Comparison of ENCODE assay signal across 8 cellular contexts in genomic region chr22:42443240-42444059, GRCh38. TPM values are rescaled to one million over a fixed set of nuclear protein-coding genes. Genes with fewer than 3 reads are reported as not detected.
DNase-seq lines count a peak whose midpoint lies in the region; ATAC-seq and TF ChIP-seq lines count a peak whose summit lies in the region.

No MANE protein-coding gene starts in this region.

- H2AFZ ChIP-seq in SK-N-SH (ENCODE audit: low read depth) = peak overlapping the region; percentile 76; the same call in 1 of the 2 replicates

- H3K9me2 ChIP-seq in SK-N-SH = no peaks in the 10 kb centered on the region

- no peaks in the 10 kb centered on the region for H3K79me2 ChIP-seq in SK-N-SH (ENCODE audit: insufficient read depth)

- no peak for TF ChIP-seq CTCF in GM12864 (IDR thresholded peaks at IDR 0.05; ENCODE audit: low read depth, low read length, missing control alignments)
- no peak for TF ChIP-seq CTCF in SK-N-SH (IDR thresholded peaks at IDR 0.05)
- TF ChIP-seq CTCF in sigmoid colon (IDR thresholded peaks at IDR 0.05) = no peak

- H3K4me3 ChIP-seq in GM12864 (ENCODE audit: low read depth, low read length) = peak overlapping the region; percentile 48; the same call in 1 of the 2 replicates
- 0 out of 4 replicates have a peak overlapping the region, but pooled peaks of 1 of the 2 experiments have one; percentile 34 for H3K4me3 ChIP-seq in SK-N-SH (ENCODE audit: low read depth in 2 of 2, low read length in 1 of 2)
- peak overlapping the region in 3 of 4 donors; percentile 35 to 48 (median 42) for H3K4me3 ChIP-seq in sigmoid colon

- H3K4me2 ChIP-seq in SK-N-SH = peak overlapping the region; percentile 81

- DNase-seq in GM12864 (ENCODE audit: low read depth) (no peak), SK-N-SH (no peak), sigmoid colon (no peak), NCI-H510A treated with DMSO at 0.1 percent for 48 hours (lab: John Stamatoyannopoulos, UW) (no peak), HuH-7.5 (ENCODE audit: low spot score) (no peak), AG20443 (ENCODE audit: low spot score) (no peak)

- no peak for TF ChIP-seq RAD21 in SK-N-SH (IDR thresholded peaks at IDR 0.05; ENCODE audit: low read length)

- POLR2A ChIA-PET in SK-N-SH (lab: Yijun Ruan, JAX) = interaction anchor here (0.9 to 1.5 kb wide), 5 partner anchors 9 to 352 kb away, joined by 3 to 8 read pairs (median 4); partner anchors contain the start of gene NDUFA6

- no peak overlapping the region for H3K9ac ChIP-seq in SK-N-SH

- CTCF ChIA-PET in SK-N-SH (lab: Yijun Ruan, JAX) = interaction anchor here (0.5 to 3.1 kb wide), 30 partner anchors 9 to 466 kb away, joined by 3 to 43 read pairs (median 4); partner anchors contain the start of genes NDUFA6 and NFAM1

- H3K27me3 ChIP-seq in SK-N-SH (ENCODE audit: insufficient read depth) (no peaks in the 10 kb centered on the region), sigmoid colon (no peaks in the 10 kb centered on the region)

- ATAC-seq in esophagus mucosa = peak; percentile 9
- ATAC-seq in GM21390 (IDR thresholded peaks at IDR 0.05; ENCODE audit: unreplicated experiment) = no peak

- H3K27ac ChIP-seq in SK-N-SH (ENCODE audit: low read depth in 2 of 2, low read length in 1 of 2) (peak overlapping the region in 1 of 2 experiments; percentile 76; a peak in 2 of 4 replicates), sigmoid colon (peak overlapping the region; percentile 64 to 78 (median 72))

- TF ChIP-seq EP300 in SK-N-SH (IDR thresholded peaks at IDR 0.05; ENCODE audit: borderline replicate concordance in 1 of 2, low read depth in 1 of 2, low read length in 1 of 2) = no peak
- TF ChIP-seq EP300 in sigmoid colon (IDR thresholded peaks at IDR 0.05) = no peak

- peaks cover 9 to 11% of the 10 kb centered on the region in 2 experiments; a peak in 2 of 4 replicates for H3K4me1 ChIP-seq in SK-N-SH (ENCODE audit: control insufficient read depth in 1 of 2, insufficient read depth in 2 of 2, low read depth in 1 of 2, low read length in 1 of 2)
- H3K4me1 ChIP-seq in sigmoid colon = peaks cover 0 to 17% (median 16%) of the 10 kb centered on the region in 4 donors

- 86% methylated on average over 2 of the region's 6 CpGs for WGBS in SK-N-SH (ENCODE audit: low lambda C conversion rate)
- 42 to 48% methylated on average over 6 of the region's 6 CpGs for WGBS in sigmoid colon, 2 donors

- no peak for TF ChIP-seq POLR2A in sigmoid colon (IDR thresholded peaks at IDR 0.05)

- H3K36me3 ChIP-seq in SK-N-SH (replicated peaks in 1 of 2; ENCODE audit: control insufficient read depth in 1 of 2, insufficient read depth in 2 of 2, low read length in 1 of 2) = no peaks in the 10 kb centered on the region
- no peaks in the 10 kb centered on the region for H3K36me3 ChIP-seq in sigmoid colon

- no peaks in the 10 kb centered on the region for H3F3A ChIP-seq in SK-N-SH (replicated peaks; ENCODE audit: insufficient read depth)

- H3K9me3 ChIP-seq in SK-N-SH = no peaks in the 10 kb centered on the region
- no peaks in the 10 kb centered on the region for H3K9me3 ChIP-seq in sigmoid colon

- H4K20me1 ChIP-seq in SK-N-SH (ENCODE audit: insufficient read depth) = no peaks in the 10 kb centered on the region

- intact Hi-C loops in sigmoid colon (cut with DNase I) = loop anchor here (5.0 kb wide), 1 partner anchor 171 kb away; the partner anchor contains the start of gene TCF20

TF ChIP-seq in SK-N-SH, 30 proteins besides CTCF, POLR2A, EP300 and RAD21:
- no peak for TF ChIP-seq EZH2phosphoT487 (IDR thresholded peaks at IDR 0.05; ENCODE audit: borderline replicate concordance, low read depth)
- TF ChIP-seq ELF1 (IDR thresholded peaks at IDR 0.05) = no peak
- TF ChIP-seq NRF1 (IDR thresholded peaks at IDR 0.05; ENCODE audit: low read depth, low read length) = no peak
- TF ChIP-seq RXRA (IDR thresholded peaks at IDR 0.05; ENCODE audit: borderline replicate concordance, low read depth) = no peak
- TF ChIP-seq MAX (IDR thresholded peaks at IDR 0.05; ENCODE audit: low read depth) = no peak
- TF ChIP-seq MXI1 (IDR thresholded peaks at IDR 0.05; ENCODE audit: low read depth, low read length) = no peak
- TF ChIP-seq SMC3 (IDR thresholded peaks at IDR 0.05; ENCODE audit: low read depth, low read length) = no peak
- no peak for TF ChIP-seq ZBTB33 (IDR thresholded peaks at IDR 0.05; ENCODE audit: borderline replicate concordance, low read depth)
- TF ChIP-seq USF2 (IDR thresholded peaks at IDR 0.05; ENCODE audit: borderline replicate concordance, low read depth, low read length) = no peak
- TF ChIP-seq USF1 (IDR thresholded peaks at IDR 0.05; ENCODE audit: borderline replicate concordance, low read depth) = no peak
- no peak for TF ChIP-seq SIN3A (IDR thresholded peaks at IDR 0.05; ENCODE audit: borderline replicate concordance, low read depth, low read length)
- TF ChIP-seq PBX3 (IDR thresholded peaks at IDR 0.05) = no peak
- TF ChIP-seq CHD2 (IDR thresholded peaks at IDR 0.05; ENCODE audit: low read length, partially characterized antibody) = no peak
- no peak for TF ChIP-seq NFIC (IDR thresholded peaks at IDR 0.05; ENCODE audit: borderline replicate concordance)
- TF ChIP-seq RCOR1 (IDR thresholded peaks at IDR 0.05; ENCODE audit: low read length) = no peak
- TF ChIP-seq RFX5 (IDR thresholded peaks at IDR 0.05; ENCODE audit: low read length) = no peak
- no peak for TF ChIP-seq MEF2A (IDR thresholded peaks at IDR 0.05; ENCODE audit: borderline replicate concordance, low read depth)
- TF ChIP-seq JUND (IDR thresholded peaks at IDR 0.05) = no peak
- no peak for TF ChIP-seq IRF3 (IDR thresholded peaks at IDR 0.05; ENCODE audit: low read depth, low read length)

RNA-seq across cellular contexts. Expression of gene NFAM1, which starts 11.2 kb away (rescaled TPM):
- 0.02 TPM in 1 of 2 replicates, not detected in the other for polyA plus RNA-seq in SK-N-SH (2012; rRNA removed)
- polyA plus RNA-seq in SK-N-SH (2012; cell fraction: cytosol; rRNA removed) = under 0.01 TPM in 2 replicates
- polyA plus RNA-seq in SK-N-SH (2012; cell fraction: nucleus; rRNA removed) = 0.02 TPM in 1 of 2 replicates, not detected in the other
- total RNA-seq in esophagus mucosa = 0.88 TPM
- 1 to 10 TPM; 1.8 to 2.5 (median 2.3) TPM for total RNA-seq in sigmoid colon
- polyA plus RNA-seq in sigmoid colon = 1 to 10 TPM; 1.2 to 3.1 (median 2.3) TPM
